Comparison of ENCODE assay signal across 2 cellular contexts in genomic region chr2:168731550-168732128, GRCh38.
A peak's percentile ranks its signal among the peaks of the same experiment; 100 is the strongest.
TF ChIP-seq lines count a peak whose summit lies in the region.

No MANE protein-coding gene starts in this region.

TF ChIP-seq in IMR-90, 13 proteins besides CTCF, POLR2A, EP300 and RAD21:
- TF ChIP-seq MXI1 (IDR thresholded peaks at IDR 0.05; ENCODE audit: borderline replicate concordance, low read depth, low read length), result no peak
- peak; percentile 96 for TF ChIP-seq MAFK (IDR thresholded peaks at IDR 0.05; ENCODE audit: low read depth, low read length)
- no peak for TF ChIP-seq USF2 (IDR thresholded peaks at IDR 0.05; ENCODE audit: low read depth, low read length)
- TF ChIP-seq FOS (IDR thresholded peaks at IDR 0.05; ENCODE audit: low read depth, low read length), result no peak
- TF ChIP-seq CHD1 (IDR thresholded peaks at IDR 0.05; ENCODE audit: low read depth, low read length), result no peak
- TF ChIP-seq ELK1 (IDR thresholded peaks at IDR 0.05; ENCODE audit: borderline replicate concordance, low read depth, low read length), result no peak

TF ChIP-seq in GM12878, 131 proteins besides CTCF, POLR2A, EP300 and RAD21:
- TF ChIP-seq LARP7 (IDR thresholded peaks at IDR 0.05) (no peak), SKIL (IDR thresholded peaks at IDR 0.05; ENCODE audit: low read depth, poor library complexity, severe bottlenecking) (no peak), ZSCAN29 (IDR thresholded peaks at IDR 0.05) (no peak), SIX5 (IDR thresholded peaks at IDR 0.05; ENCODE audit: low read depth, low read length, severe bottlenecking) (no peak), MYB (IDR thresholded peaks at IDR 0.05; ENCODE audit: borderline replicate concordance, low read depth, low read length) (no peak), PML (IDR thresholded peaks at IDR 0.05; ENCODE audit: low read length) (no peak), BCL3 (IDR thresholded peaks at IDR 0.05; ENCODE audit: borderline replicate concordance, insufficient read depth, low read depth, low read length, poor library complexity, severe bottlenecking) (no peak), ZNF217 (IDR thresholded peaks at IDR 0.05) (no peak), YBX1 (IDR thresholded peaks at IDR 0.05) (no peak), GABPA (IDR thresholded peaks at IDR 0.05; ENCODE audit: low read depth) (no peak), ESRRA (IDR thresholded peaks at IDR 0.05; ENCODE audit: low read length) (no peak), DPF2 (IDR thresholded peaks at IDR 0.05) (no peak), E2F4 (IDR thresholded peaks at IDR 0.05; ENCODE audit: low read depth, low read length) (no peak)
